Comparison of ENCODE assay signal across 23 cellular contexts in genomic region chr1:119838255-119838654, GRCh38. TPM values are rescaled to one million over a fixed set of nuclear protein-coding genes. Genes with fewer than 3 reads are reported as not detected.
"Had no signal": no experiment of that assay in that cellular context is flagged by ENCODE, and none has a peak within 500 bp of the region (broad histone marks: within the 10 kb centered on the region; RNA-seq: fewer than 3 reads in every experiment).

No MANE protein-coding gene starts in this region.

- H3K4me1 ChIP-seq: adrenal gland, colonic mucosa, psoas muscle, tibial nerve had no signal

- H3K4me1 Mint-ChIP-seq: activated naive CD4-positive, alpha-beta T cell treated with anti-CD3 and anti-CD28 coated beads, Interleukin-2, amount 10 ng/mL, durations not matched to agents 7 days and 5 days; natural killer cell had no signal

- H3K36me3 ChIP-seq: adrenal gland, colonic mucosa, ovary, tibial nerve had no signal

- H3K9me3 ChIP-seq: adrenal gland, colonic mucosa, ovary, psoas muscle, tibial nerve had no signal

- H3K4me3 ChIP-seq: adrenal gland, colonic mucosa, ovary, psoas muscle, skin epidermis, tibial nerve had no signal

- H3K9me3 Mint-ChIP-seq: activated naive CD4-positive, alpha-beta T cell treated with anti-CD3 and anti-CD28 coated beads, Interleukin-2, amount 10 ng/mL, durations not matched to agents 7 days and 5 days; natural killer cell; stimulated activated naive CD8-positive, alpha-beta T cell treated with anti-CD3 and anti-CD28 coated beads, Interleukin-15, Interleukin-2, amounts not matched to agents 100 ng/mL and 50 ng/mL, for 24 hours had no signal

- H3K4me3 Mint-ChIP-seq: activated naive CD4-positive, alpha-beta T cell treated with anti-CD3 and anti-CD28 coated beads, Interleukin-2, amount 10 ng/mL, durations not matched to agents 7 days and 5 days; natural killer cell; stimulated activated naive CD8-positive, alpha-beta T cell treated with anti-CD3 and anti-CD28 coated beads, Interleukin-15, Interleukin-2, amounts not matched to agents 100 ng/mL and 50 ng/mL, for 24 hours had no signal

- ATAC-seq: left cardiac atrium, natural killer cell, psoas muscle, right cardiac atrium had no signal

- DNase-seq: activated CD4-positive, alpha-beta T cell treated with anti-CD3 and anti-CD28 coated beads, Interleukin-2, amount 50 U/mL, for 1 hour; activated CD8-positive, alpha-beta memory T cell treated with anti-CD3 and anti-CD28 coated beads, Interleukin-2, amount 50 U/mL, for 4 hours; activated effector memory CD4-positive, alpha-beta T cell treated with Interleukin-2 at 50 U/mL for 16 hours; activated naive CD4-positive, alpha-beta T cell treated with anti-CD3 and anti-CD28 coated beads, Interleukin-2, amount 10 ng/mL, durations not matched to agents 7 days and 5 days; activated T-cell treated with anti-CD3 and anti-CD28 coated beads, Interleukin-2, amount 50 U/mL, for 48 hours; adrenal gland; caudate nucleus; colonic mucosa; erythroblast; foreskin fibroblast; left cardiac atrium; natural killer cell; ovary; psoas muscle; right cardiac atrium; stimulated activated CD4-positive, alpha-beta T cell treated with anti-CD3 and anti-CD28 coated beads, Interleukin-2, amount 100 ng/mL, for 48 hours; T-helper 1 cell; T-helper 9 cell had no signal

- H3K27ac Mint-ChIP-seq: activated naive CD4-positive, alpha-beta T cell treated with anti-CD3 and anti-CD28 coated beads, Interleukin-2, amount 10 ng/mL, durations not matched to agents 7 days and 5 days; natural killer cell; stimulated activated naive CD8-positive, alpha-beta T cell treated with anti-CD3 and anti-CD28 coated beads, Interleukin-15, Interleukin-2, amounts not matched to agents 100 ng/mL and 50 ng/mL, for 24 hours had no signal

- H3K27ac ChIP-seq: adrenal gland, colonic mucosa, ovary, psoas muscle, skin epidermis, tibial nerve had no signal

- H3K27me3 ChIP-seq: adrenal gland, colonic mucosa, ovary, tibial nerve had no signal

- H3K36me3 Mint-ChIP-seq: activated naive CD4-positive, alpha-beta T cell treated with anti-CD3 and anti-CD28 coated beads, Interleukin-2, amount 10 ng/mL, durations not matched to agents 7 days and 5 days; natural killer cell had no signal

RNA-seq across cellular contexts. Expression of gene REG4, which starts 27.0 kb away (rescaled TPM):
- total RNA-seq: adrenal gland, glomerular endothelial cell, left cardiac atrium, lower leg skin, natural killer cell, psoas muscle, right cardiac atrium, tibial nerve had no signal
- polyA plus RNA-seq: adrenal gland, ovary, right cardiac atrium had no signal

RNA-seq across cellular contexts. Expression of gene ADAM30, which starts 58.1 kb away (rescaled TPM):
- total RNA-seq: adrenal gland, colonic mucosa, glomerular endothelial cell, left cardiac atrium, lower leg skin, ovary, psoas muscle, right cardiac atrium, tibial nerve had no signal
- polyA plus RNA-seq: adrenal gland, ovary, psoas muscle, right cardiac atrium had no signal
